7 cellular contexts compared by ENCODE assay signal in the genomic region with DNA sequence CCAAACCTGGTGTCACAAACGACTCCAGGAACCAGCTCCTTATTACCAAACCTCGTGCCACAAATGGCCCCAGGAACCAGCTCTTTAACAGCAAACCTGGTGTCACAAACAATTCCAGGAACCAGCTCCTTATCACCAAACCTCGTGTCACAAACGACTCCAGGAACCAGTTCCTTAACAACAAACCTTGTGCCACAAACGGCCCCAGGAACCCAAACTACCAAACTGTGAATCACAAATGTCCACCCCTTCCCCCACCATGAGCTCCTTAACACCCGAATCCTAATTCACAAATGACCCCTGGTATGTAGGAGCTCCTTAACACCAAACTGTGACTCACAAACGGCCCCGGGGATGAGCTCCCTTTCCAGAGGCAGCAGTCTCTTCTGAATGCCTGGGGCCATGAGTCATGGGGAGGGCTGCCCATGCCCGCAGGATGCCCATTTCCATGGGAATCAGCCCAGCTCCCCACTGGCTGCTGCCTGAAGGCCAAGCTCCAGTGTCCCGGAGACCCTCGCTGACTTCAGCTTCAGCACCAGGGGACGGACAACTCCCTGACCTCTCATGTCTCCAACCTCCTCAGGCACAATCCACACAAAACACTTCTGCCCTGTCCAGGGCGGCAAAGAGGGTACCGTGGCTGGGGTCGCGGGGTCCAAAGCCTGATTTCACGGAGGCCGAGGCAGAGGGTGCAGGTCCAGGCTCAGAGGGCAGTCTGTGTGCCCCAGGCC.
DNase-seq lines count a peak whose midpoint lies in the region; ATAC-seq and TF ChIP-seq lines count a peak whose summit lies in the region.

No MANE protein-coding gene starts in this region.

- H3K36me3 Mint-ChIP-seq in chondrocyte (ENCODE audit: low read depth) = peaks cover 2% of the 10 kb centered on the region

- peaks cover 16% of the 10 kb centered on the region for H3K4me1 Mint-ChIP-seq in chondrocyte (ENCODE audit: low read depth)

- H3K9me3 ChIP-seq in GM23248 (ENCODE audit: low read depth) = no peaks in the 10 kb centered on the region
- H3K9me3 ChIP-seq in psoas muscle = peaks cover 5% of the 10 kb centered on the region

- 45 to 49% methylated on average over 16 to 17 of the region's 18 CpGs for WGBS in GM23248 (ENCODE audit: low coverage in 1 of 2, low lambda C conversion rate in 2 of 2, missing lambda C conversion rate in 2 of 2), 2 experiments
- WGBS in psoas muscle, 3 donors = 57 to 72% (median 64%) methylated on average over 18 of the region's 18 CpGs

- H3K36me3 ChIP-seq in GM23248 (ENCODE audit: low read depth) (no peaks in the 10 kb centered on the region), psoas muscle (ENCODE audit: insufficient read depth in 1 of 2, low read depth in 1 of 2) (no peaks in the 10 kb centered on the region)

- H3K27me3 ChIP-seq in GM23248 (replicated peaks; ENCODE audit: insufficient read depth) = no peaks in the 10 kb centered on the region
- H3K27me3 ChIP-seq in psoas muscle (ENCODE audit: insufficient read depth in 3 of 3, low read length in 2 of 3) = no peaks in the 10 kb centered on the region

- H3K4me1 ChIP-seq in GM23248 (ENCODE audit: insufficient read depth) (peaks cover 27% of the 10 kb centered on the region), psoas muscle (peaks cover 9% of the 10 kb centered on the region)

- ATAC-seq in psoas muscle (peak; percentile 60 to 77 (median 73)), HG03135 (IDR thresholded peaks at IDR 0.05; ENCODE audit: unreplicated experiment) (no peak)

- intact Hi-C loops in psoas muscle (cut with DNase I) = no loop called here

- H3K9me2 ChIP-seq in GM23248 (ENCODE audit: insufficient read depth) = no peaks in the 10 kb centered on the region

- no peak overlapping the region for H2AFZ ChIP-seq in GM23248

- in situ Hi-C loops in GM23248 (cut with MboI) = no loop called here

- H3K27me3 Mint-ChIP-seq in chondrocyte (ENCODE audit: low read depth) = no peaks in the 10 kb centered on the region

- 0 out of 2 replicates have a peak overlapping the region, but pooled peaks have one; percentile 7 for H3K9ac ChIP-seq in GM23248

- peak overlapping the region; percentile 54 for H3K4me2 ChIP-seq in GM23248 (ENCODE audit: unreplicated experiment)

- DNase-seq in GM23248 (peak; percentile 96), NCI-H69 (lab: John Stamatoyannopoulos, UW) (peak; percentile 32), chondrocyte (ENCODE audit: low spot score) (peak; percentile 73), psoas muscle (no peak), medulla oblongata (ENCODE audit: extremely low spot score) (no peak), NCI-H748 treated with DMSO at 0.1 percent for 48 hours (lab: John Stamatoyannopoulos, UW) (no peak)

- no peak overlapping the region for H3K4me3 ChIP-seq in GM23248
- H3K4me3 ChIP-seq in psoas muscle = no peak overlapping the region

- H3K27ac Mint-ChIP-seq in chondrocyte (ENCODE audit: unreplicated experiment) = no peak overlapping the region

- no peaks in the 10 kb centered on the region for H4K20me1 ChIP-seq in GM23248 (ENCODE audit: insufficient read depth)

- H3F3A ChIP-seq in GM23248 (ENCODE audit: insufficient read depth) = no peaks in the 10 kb centered on the region

- peaks cover 5% of the 10 kb centered on the region for H3K9me3 Mint-ChIP-seq in chondrocyte (ENCODE audit: low read depth)

- no peaks in the 10 kb centered on the region for H3K79me2 ChIP-seq in GM23248 (ENCODE audit: insufficient read depth)

- H3K27ac ChIP-seq in GM23248 (peak overlapping the region; percentile 36), psoas muscle (no peak overlapping the region)

- TF ChIP-seq CTCF in chondrocyte (IDR thresholded peaks at IDR 0.05) (no peak), psoas muscle (IDR thresholded peaks at IDR 0.05) (no peak)

- H3K4me3 Mint-ChIP-seq in chondrocyte (ENCODE audit: unreplicated experiment) = no peak overlapping the region

Comparison
In these comparisons a context has a peak if more than half of its experiments do, and no peak if none do; other contexts are left out.
1. DNase-seq: peak in GM23248 (single experiment), NCI-H69 (single experiment) and chondrocyte (single experiment); none in psoas muscle (0 of 2), medulla oblongata (single experiment) and NCI-H748 treated with DMSO at 0.1 percent for 48 hours (single experiment).